Comparison of ENCODE assay signal across 27 cellular contexts in the genomic region with DNA sequence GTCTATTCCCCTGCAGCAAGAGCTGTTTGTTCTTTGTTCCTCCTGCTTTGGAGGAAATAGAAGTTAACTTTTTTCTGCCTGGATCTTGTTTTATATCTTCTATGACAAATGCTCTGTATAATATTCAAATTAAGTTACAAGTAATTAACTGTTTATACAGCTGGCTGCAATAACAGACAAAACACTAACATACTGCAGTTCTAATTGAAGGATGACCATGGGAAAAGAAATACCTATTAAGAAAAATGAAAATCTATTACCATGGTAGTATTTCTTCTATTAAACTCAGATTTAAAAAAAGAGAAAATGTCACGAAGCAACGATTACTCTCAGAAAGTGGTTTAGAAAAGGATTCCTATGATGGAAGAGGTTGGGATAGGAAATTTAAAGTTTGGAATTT.
"Had no signal": no experiment of that assay in that cellular context is flagged by ENCODE, and none has a peak within 500 bp of the region (broad histone marks: within the 10 kb centered on the region; RNA-seq: fewer than 3 reads in every experiment).

No MANE protein-coding gene starts in this region.

- H3K9me3 ChIP-seq: ovary, psoas muscle, right lobe of liver, sigmoid colon, stomach, thoracic aorta, thyroid gland, tibial nerve, upper lobe of left lung, vagina had no signal

- H3K79me2 ChIP-seq: parathyroid adenoma had no signal

- H3K4me2 ChIP-seq: neural progenitor cell had no signal

- H3K27ac ChIP-seq: ovary, parathyroid adenoma, psoas muscle, right lobe of liver, sigmoid colon, stomach, thoracic aorta, thyroid gland, tibial nerve, upper lobe of left lung, vagina had no signal

- H3K4me1 ChIP-seq: psoas muscle, right lobe of liver, sigmoid colon, stomach, thyroid gland, tibial nerve, upper lobe of left lung, vagina had no signal

- H3K4me3 Mint-ChIP-seq: naive thymus-derived CD4-positive, alpha-beta T cell; natural killer cell; nephron; neural progenitor cell; stimulated activated effector memory CD8-positive, alpha-beta T cell treated with anti-CD3 and anti-CD28 coated beads, Interleukin-12 subunit alpha, Interleukin-12 subunit beta, amount 100 ng/mL, for 72 hours; stimulated activated naive CD8-positive, alpha-beta T cell treated with anti-CD3 and anti-CD28 coated beads, Interleukin-15, Interleukin-2, amounts not matched to agents 100 ng/mL and 50 ng/mL, for 24 hours had no signal

- H3K9me3 Mint-ChIP-seq: naive thymus-derived CD4-positive, alpha-beta T cell; natural killer cell; nephron; neural progenitor cell; stimulated activated effector memory CD8-positive, alpha-beta T cell treated with anti-CD3 and anti-CD28 coated beads, Interleukin-12 subunit alpha, Interleukin-12 subunit beta, amount 100 ng/mL, for 72 hours; stimulated activated naive CD8-positive, alpha-beta T cell treated with anti-CD3 and anti-CD28 coated beads, Interleukin-15, Interleukin-2, amounts not matched to agents 100 ng/mL and 50 ng/mL, for 24 hours had no signal

- H3K36me3 ChIP-seq: neural progenitor cell, ovary, thoracic aorta, vagina had no signal

- H2AFZ ChIP-seq: neural progenitor cell, parathyroid adenoma had no signal

- H3K27me3 ChIP-seq: neural progenitor cell, ovary, right lobe of liver, sigmoid colon, stomach, thyroid gland, tibial nerve, upper lobe of left lung, vagina had no signal

- H3K27me3 Mint-ChIP-seq: naive thymus-derived CD4-positive, alpha-beta T cell; progenitor cell of endocrine pancreas; stimulated activated naive CD8-positive, alpha-beta T cell treated with anti-CD3 and anti-CD28 coated beads, Interleukin-15, Interleukin-2, amounts not matched to agents 100 ng/mL and 50 ng/mL, for 24 hours had no signal

- H3K4me1 Mint-ChIP-seq: stimulated activated effector memory CD8-positive, alpha-beta T cell treated with anti-CD3 and anti-CD28 coated beads, Interleukin-12 subunit alpha, Interleukin-12 subunit beta, amount 100 ng/mL, for 72 hours had no signal

- H3K9ac ChIP-seq: neural progenitor cell, parathyroid adenoma had no signal

- DNase-seq: naive thymus-derived CD4-positive, alpha-beta T cell; natural killer cell; occipital lobe; ovary; psoas muscle; right cardiac atrium; right lobe of liver; sigmoid colon; small intestine; stimulated activated CD4-positive, alpha-beta T cell treated with anti-CD3 and anti-CD28 coated beads, Interleukin-15, amount 100 ng/mL, for 24 hours; stimulated activated CD4-positive, alpha-beta T cell treated with anti-CD3 and anti-CD28 coated beads, Interleukin-2, amount 100 ng/mL, for 24 hours; stimulated activated CD4-positive, alpha-beta T cell treated with anti-CD3 and anti-CD28 coated beads, Interleukin-2, amount 100 ng/mL, for 48 hours; stimulated activated CD4-positive, alpha-beta T cell treated with anti-CD3 and anti-CD28 coated beads, Interleukin-4, amount 100 ng/mL, for 24 hours; stimulated activated naive CD4-positive, alpha-beta T cell treated with Interleukin-2 at 50 U/mL for 16 hours; stomach; thyroid gland; trophoblast cell; upper lobe of left lung had no signal

- H3K27ac Mint-ChIP-seq: natural killer cell; nephron; neural progenitor cell; progenitor cell of endocrine pancreas; stimulated activated effector memory CD8-positive, alpha-beta T cell treated with anti-CD3 and anti-CD28 coated beads, Interleukin-12 subunit alpha, Interleukin-12 subunit beta, amount 100 ng/mL, for 72 hours; stimulated activated naive CD8-positive, alpha-beta T cell treated with anti-CD3 and anti-CD28 coated beads, Interleukin-15, Interleukin-2, amounts not matched to agents 100 ng/mL and 50 ng/mL, for 24 hours had no signal

- H3K4me3 ChIP-seq: neural progenitor cell, ovary, psoas muscle, right lobe of liver, sigmoid colon, stomach, thoracic aorta, thyroid gland, tibial nerve, upper lobe of left lung, vagina had no signal

- ATAC-seq: naive thymus-derived CD4-positive, alpha-beta T cell; natural killer cell; psoas muscle; right cardiac atrium; right lobe of liver; stimulated activated effector memory CD8-positive, alpha-beta T cell treated with anti-CD3 and anti-CD28 coated beads, Interleukin-12 subunit alpha, Interleukin-12 subunit beta, amount 100 ng/mL, for 72 hours had no signal
